ENCODE assay signal across 8 cellular contexts in the genomic region with DNA sequence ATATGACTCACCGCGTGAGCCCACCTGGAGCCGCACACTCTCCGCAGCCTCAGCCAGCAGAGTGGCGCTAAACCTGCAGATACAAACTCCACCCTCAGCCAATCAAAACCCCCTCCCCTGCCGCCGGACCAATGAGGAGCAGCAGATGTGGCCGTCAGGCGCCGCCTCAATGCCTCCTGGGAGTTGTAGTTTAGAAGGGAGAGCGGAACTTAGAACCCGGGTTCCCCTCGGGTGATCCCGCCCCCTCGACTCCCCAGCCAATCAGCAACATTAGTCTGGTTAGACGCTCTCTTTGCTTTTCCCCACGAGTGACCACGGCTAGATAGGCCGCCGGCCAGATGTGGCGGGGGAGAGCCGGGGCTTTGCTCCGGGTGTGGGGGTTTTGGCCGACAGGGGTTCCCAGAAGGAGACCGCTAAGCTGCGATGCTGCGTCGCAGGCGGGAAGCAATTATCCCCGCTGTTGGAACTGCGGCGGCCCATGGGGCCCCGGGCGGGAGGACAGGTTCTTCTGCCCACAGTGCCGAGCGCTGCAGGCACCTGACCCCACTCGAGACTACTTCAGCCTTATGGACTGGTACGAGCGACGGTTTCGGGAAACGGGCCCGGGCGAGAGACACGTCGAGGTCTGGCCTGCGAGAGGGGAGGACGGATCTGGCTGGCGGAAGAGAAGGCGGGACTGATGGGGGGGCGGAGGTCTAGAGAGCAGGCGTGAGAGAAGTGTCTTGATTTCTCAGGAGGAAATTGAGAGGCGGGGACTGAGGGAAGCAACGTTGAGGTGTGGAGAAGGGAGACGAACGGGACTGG. TPM values are rescaled to one million over a fixed set of nuclear protein-coding genes. Genes with fewer than 3 reads are reported as not detected.
A peak's percentile ranks its signal among the peaks of the same experiment; 100 is the strongest.
DNase-seq lines count a peak whose midpoint lies in the region; ATAC-seq and TF ChIP-seq lines count a peak whose summit lies in the region.

TSS of gene CHEK2 (minus strand) at position 63 of the 804 bp plus-strand sequence. CDS start 7,099 bp downstream, outside the sequence.
TSS of gene HSCB (plus strand) at position 282 of the 804 bp plus-strand sequence. CDS start at position 339, 57 bp downstream.

- no peaks in the 10 kb centered on the region for H3K9me3 Mint-ChIP-seq in effector memory CD8-positive, alpha-beta T cell

- DNase-seq in COLO668 (lab: John Stamatoyannopoulos, UW; ENCODE audit: unreplicated experiment) (peak; percentile 98), GM20000 (ENCODE audit: low spot score) (peak; percentile 93), HT-29 (ENCODE audit: low spot score) (peak; percentile 99), NOMO-1 (lab: John Stamatoyannopoulos, UW; ENCODE audit: unreplicated experiment in 2 of 2) (peak; percentile 98), medulla oblongata (ENCODE audit: extremely low spot score) (peak; percentile 99)
- peak; percentile 72 to 92 (median 88) for DNase-seq in activated CD8-positive, alpha-beta memory T cell treated with anti-CD3 and anti-CD28 coated beads for 48 hours (ENCODE audit: low read depth in 2 of 3, low spot score in 2 of 3)
- DNase-seq in effector memory CD8-positive, alpha-beta T cell = peak; percentile 93 to 96 (median 93)
- peak; percentile 96 for DNase-seq in stimulated activated CD8-positive, alpha-beta memory T cell treated with anti-CD3 and anti-CD28 coated beads, Interleukin-12 subunit alpha, Interleukin-12 subunit beta, amount 100 ng/mL, for 1 hour (ENCODE audit: low read depth)

- no peaks in the 10 kb centered on the region for H3K27me3 Mint-ChIP-seq in effector memory CD8-positive, alpha-beta T cell

- H3K36me3 Mint-ChIP-seq in effector memory CD8-positive, alpha-beta T cell (ENCODE audit: insufficient read depth) = peaks cover 36% of the 10 kb centered on the region

- H3K4me1 Mint-ChIP-seq in effector memory CD8-positive, alpha-beta T cell (ENCODE audit: low read depth in 2 of 2) = peaks cover 21 to 25% of the 10 kb centered on the region in 2 donors

- H3K4me3 Mint-ChIP-seq in effector memory CD8-positive, alpha-beta T cell = peak within 1 kb of the TSS; percentile 81 to 93

- peak; percentile 91 for ATAC-seq in effector memory CD8-positive, alpha-beta T cell (replicated peaks)

- TF ChIP-seq CTCF in GM20000 (IDR thresholded peaks at IDR 0.05; ENCODE audit: extremely low read depth, missing control alignments) = no peak

- H3K27ac Mint-ChIP-seq in effector memory CD8-positive, alpha-beta T cell = peak within 1 kb of the TSS; percentile 68 to 93

RNA-seq across cellular contexts. Expression of gene CHEK2, which starts in this region (rescaled TPM):
- 21.3 and 22.1 TPM in 2 replicates for total RNA-seq in HT-29 (2014; rRNA removed; shearing (Covaris generic))

RNA-seq across cellular contexts. Expression of gene HSCB, which starts in this region (rescaled TPM):
- total RNA-seq in HT-29 (2014; rRNA removed; shearing (Covaris generic)) = 24.6 and 26.2 TPM in 2 replicates

Comparison
In these comparisons a context has a peak if more than half of its experiments do, and no peak if none do; other contexts are left out.
1. Peak in every context shown above with its lines: DNase-seq and ATAC-seq.